ENCODE assay signal across 8 cellular contexts in the genomic region with DNA sequence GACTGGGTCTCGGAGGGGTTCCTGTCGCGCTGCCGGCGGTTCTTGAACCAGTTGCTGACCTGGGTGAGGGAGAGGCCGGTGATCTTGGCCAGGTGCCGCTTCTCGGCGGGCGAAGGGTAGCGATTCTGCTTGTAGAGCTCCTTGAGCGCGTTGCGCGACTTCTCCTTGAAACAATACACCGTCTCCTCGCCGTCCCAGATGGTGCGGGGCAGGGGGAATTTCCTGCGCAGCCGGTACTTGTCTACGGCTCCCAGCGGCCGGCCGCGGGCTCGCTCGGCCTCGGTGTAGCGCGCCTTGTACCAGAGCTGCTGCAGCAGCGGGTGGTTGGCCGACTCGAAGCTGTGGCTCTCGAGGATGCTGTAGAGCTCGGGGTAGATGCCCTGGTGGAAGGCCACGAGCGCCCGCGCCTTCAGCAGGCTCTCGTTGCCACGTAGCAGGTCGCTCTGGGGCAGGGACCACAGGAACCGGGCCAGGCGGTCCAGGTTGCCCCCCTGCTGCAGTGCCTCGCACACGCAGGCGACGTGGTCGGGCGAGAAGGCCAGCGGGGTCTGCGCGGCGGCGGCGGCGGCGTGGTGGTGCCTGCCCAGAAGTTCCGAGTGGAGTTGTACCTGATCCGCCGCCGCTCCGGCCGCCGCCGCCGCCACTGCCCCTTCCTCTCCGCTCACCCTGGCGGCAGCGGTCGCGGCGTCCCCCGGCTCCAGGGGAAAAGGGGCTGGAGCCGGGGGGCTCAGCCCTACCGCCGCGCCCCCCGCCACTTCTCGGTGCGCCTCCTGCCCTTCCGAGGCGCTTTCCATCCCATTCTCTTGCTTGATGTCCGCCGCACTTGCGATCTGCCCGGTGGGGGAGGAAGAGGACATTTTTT. TPM values are rescaled to one million over a fixed set of nuclear protein-coding genes. Genes with fewer than 3 reads are reported as not detected.
DNase-seq lines count a peak whose midpoint lies in the region; ATAC-seq and TF ChIP-seq lines count a peak whose summit lies in the region.

No MANE protein-coding gene starts in this region.

- intact Hi-C loops in gastrocnemius medialis (cut with DNase I; ENCODE audit: low total_unique reads): loop anchor here (2.0 to 5.0 kb wide), 7 partner anchors 67 to 534 kb away; a partner anchor contains a TSS

- no peaks in the 10 kb centered on the region for H3K9me3 ChIP-seq in gastrocnemius medialis

- peak overlapping the region; percentile 89 to 99 (median 97) for H3K27ac ChIP-seq in gastrocnemius medialis

- no peaks in the 10 kb centered on the region for H3K27me3 ChIP-seq in gastrocnemius medialis

- no peak for DNase-seq in activated CD4-positive, CD25-positive, alpha-beta regulatory T cell (lab: John Stamatoyannopoulos, UW)
- DNase-seq in RPMI7951 (ENCODE audit: low read depth) (peak; percentile 46), astrocyte of the cerebellum (ENCODE audit: low read depth) (no peak), gastrocnemius medialis (peak; percentile 61 to 75), NCI-H1048 (lab: John Stamatoyannopoulos, UW) (no peak)

- TF ChIP-seq POLR2A in gastrocnemius medialis (IDR thresholded peaks at IDR 0.05): peak; percentile 21 to 57

- peaks cover 0 to 11% of the 10 kb centered on the region in 2 donors for H3K36me3 ChIP-seq in gastrocnemius medialis

- ATAC-seq in activated CD4-positive, CD25-positive, alpha-beta regulatory T cell treated with anti-CD3 and anti-CD28 coated beads, Interleukin-2, amount 50 U/mL, for 24 hours: peak; percentile 40 to 41
- peak; percentile 37 for ATAC-seq in HG03064 (IDR thresholded peaks at IDR 0.05; ENCODE audit: low read depth, unreplicated experiment)
- peak; percentile 49 to 53 for ATAC-seq in gastrocnemius medialis

- in situ Hi-C loops in astrocyte of the cerebellum (cut with HindIII; ENCODE audit: low sequenced_read_pairs): no loop called here
- in situ Hi-C loops in gastrocnemius medialis (cut with MboI; ENCODE audit: low sequenced_read_pairs in 4 of 4): loop anchor here (10.0 kb wide), 5 partner anchors 59 to 471 kb away; no protein-coding TSS in a partner anchor

- H3K4me3 ChIP-seq in astrocyte of the cerebellum (ENCODE audit: low read depth, low read length) (peak overlapping the region; percentile 89), iPS-11a (ENCODE audit: low read depth, low read length) (peak overlapping the region; percentile 96), gastrocnemius medialis (peak overlapping the region; percentile 75 to 98 (median 88))

- no peak for TF ChIP-seq CTCF in astrocyte of the cerebellum (IDR thresholded peaks at IDR 0.05; ENCODE audit: low read depth, low read length, missing control alignments)
- TF ChIP-seq CTCF in gastrocnemius medialis (IDR thresholded peaks at IDR 0.05 in 4 of 5, conservative IDR thresholded peaks at IDR 0.05 in 1 of 5): peak in 3 of 5 experiments; percentile 5 to 20 (median 19)

- peaks cover 27 to 34% of the 10 kb centered on the region in 2 donors for H3K4me1 ChIP-seq in gastrocnemius medialis

RNA-seq across cellular contexts. Expression of a gene that starts 0.7 kb away (rescaled TPM):
- 4.1 and 4.5 TPM in 2 replicates for total RNA-seq in RPMI7951 (2014; rRNA removed; shearing (Covaris generic))
- total RNA-seq in gastrocnemius medialis: 10 to 100 TPM; 27.8 to 62.6 (median 46.1) TPM

RNA-seq across cellular contexts. Expression of a gene that starts 11.1 kb away (rescaled TPM):
- total RNA-seq in RPMI7951 (2014; rRNA removed; shearing (Covaris generic)): 56.9 and 75.5 TPM in 2 replicates
- 10 to 100 TPM; 50.1 to 69.2 (median 62.0) TPM for total RNA-seq in gastrocnemius medialis

Comparison
In these comparisons a context has a peak if more than half of its experiments do, and no peak if none do; other contexts are left out.
1. DNase-seq: peak in RPMI7951 (single experiment) and gastrocnemius medialis (2 of 2); none in activated CD4-positive, CD25-positive, alpha-beta regulatory T cell (0 of 4), astrocyte of the cerebellum (single experiment) and NCI-H1048 (single experiment).
2. Peak in every context shown above with its lines, with median percentiles within 50 percentile points of each other: ATAC-seq and H3K4me3 ChIP-seq.